Comparison of ENCODE assay signal across 8 cellular contexts in genomic region chr6:30060982-30061765, GRCh38. TPM values are rescaled to one million over a fixed set of nuclear protein-coding genes. Genes with fewer than 3 reads are reported as not detected.
DNase-seq lines count a peak whose midpoint lies in the region; ATAC-seq and TF ChIP-seq lines count a peak whose summit lies in the region.

POLR1H (plus strand) TSS chr6:30061265; CDS start chr6:30061525, 260 bp downstream.

- no peaks in the 10 kb centered on the region for H3K27me3 Mint-ChIP-seq in activated T-helper 17 cell treated with anti-CD3 and anti-CD28 coated beads, Interleukin-2, amount 50 U/mL, for 72 hours
- H3K27me3 Mint-ChIP-seq in naive thymus-derived CD4-positive, alpha-beta T cell, result no peaks in the 10 kb centered on the region
- H3K27me3 Mint-ChIP-seq in stimulated activated naive B cell treated with anti-CD40 and anti-IgM and Interleukin-4, amounts not matched to agents 10 μg/mL and 1 μg/mL and 100 μg/mL, for 72 hours, result no peaks in the 10 kb centered on the region

- peak; percentile 91 for ATAC-seq in activated T-helper 17 cell treated with anti-CD3 and anti-CD28 coated beads, Interleukin-2, amount 50 U/mL, for 72 hours (replicated peaks)
- peak; percentile 93 for ATAC-seq in naive thymus-derived CD4-positive, alpha-beta T cell
- peak; percentile 95 to 97 for ATAC-seq in stimulated activated naive B cell treated with anti-CD40 and anti-IgM and Interleukin-4, amounts not matched to agents 10 μg/mL and 1 μg/mL and 100 μg/mL, for 72 hours (replicated peaks)

- WGBS in GM23248 (ENCODE audit: low coverage in 1 of 2, low lambda C conversion rate in 2 of 2, missing lambda C conversion rate in 2 of 2), 2 experiments, result 1% methylated on average over 49 to 50 of the region's 50 CpGs

- H4K20me1 ChIP-seq in GM23248 (ENCODE audit: insufficient read depth), result no peaks in the 10 kb centered on the region

- peaks cover 10% of the 10 kb centered on the region for H3K36me3 ChIP-seq in GM23248 (ENCODE audit: low read depth)
- peaks cover 5 to 17% (median 16%) of the 10 kb centered on the region in 3 experiments for H3K36me3 ChIP-seq in naive thymus-derived CD4-positive, alpha-beta T cell (ENCODE audit: control insufficient read depth in 2 of 3, insufficient read depth in 3 of 3, low read length in 3 of 3)

- peak within 1 kb of the TSS; percentile 97 for H3K9ac ChIP-seq in GM23248

- H3K4me3 ChIP-seq in GM23248 (peak within 1 kb of the TSS; percentile 98), LNCaP clone FGC (ENCODE audit: low read depth, low read length) (peak within 1 kb of the TSS; percentile 99)
- peak within 1 kb of the TSS; percentile 95 for H3K4me3 ChIP-seq in naive thymus-derived CD4-positive, alpha-beta T cell (ENCODE audit: low read length)

- peak within 1 kb of the TSS; percentile 96 for H3K4me3 Mint-ChIP-seq in activated T-helper 17 cell treated with anti-CD3 and anti-CD28 coated beads, Interleukin-2, amount 50 U/mL, for 72 hours
- H3K4me3 Mint-ChIP-seq in naive thymus-derived CD4-positive, alpha-beta T cell, result peak within 1 kb of the TSS; percentile 93 to 99 (median 98)
- H3K4me3 Mint-ChIP-seq in stimulated activated naive B cell treated with anti-CD40 and anti-IgM and Interleukin-4, amounts not matched to agents 10 μg/mL and 1 μg/mL and 100 μg/mL, for 72 hours, result peak within 1 kb of the TSS; percentile 98 to 100

- peak within 1 kb of the TSS; percentile 94 for H3K27ac ChIP-seq in GM23248
- peak within 1 kb of the TSS; percentile 92 for H3K27ac ChIP-seq in RWPE1
- H3K27ac ChIP-seq in naive thymus-derived CD4-positive, alpha-beta T cell (ENCODE audit: low read depth, low read length), result peak within 1 kb of the TSS; percentile 92

- peaks cover 17% of the 10 kb centered on the region for H3F3A ChIP-seq in GM23248 (ENCODE audit: insufficient read depth)

- POLR2A ChIA-PET in RWPE1 (lab: Yijun Ruan, JAX; ENCODE audit: low non-redundant PET), result interaction anchor here (2.7 kb wide), 1 partner anchor 41 kb away, joined by 9 read pairs; no protein-coding TSS in a partner anchor
- POLR2A ChIA-PET in naive thymus-derived CD4-positive, alpha-beta T cell (lab: Charles Lee), result interaction anchor here (0.6 to 2.9 kb wide), 25 partner anchors 8 to 451 kb away, joined by 3 to 15 read pairs (median 4); partner anchors contain the start of genes HLA-A and TRIM26

- no peak for TF ChIP-seq CTCF in LNCaP clone FGC (IDR thresholded peaks at IDR 0.05; ENCODE audit: control insufficient read depth, extremely low read depth, insufficient read depth)
- no peak for TF ChIP-seq CTCF in RWPE1 (conservative IDR thresholded peaks at IDR 0.05; ENCODE audit: low read depth)

- H3K9me3 Mint-ChIP-seq in activated T-helper 17 cell treated with anti-CD3 and anti-CD28 coated beads, Interleukin-2, amount 50 U/mL, for 72 hours, result no peaks in the 10 kb centered on the region
- no peaks in the 10 kb centered on the region for H3K9me3 Mint-ChIP-seq in naive thymus-derived CD4-positive, alpha-beta T cell
- H3K9me3 Mint-ChIP-seq in stimulated activated naive B cell treated with anti-CD40 and anti-IgM and Interleukin-4, amounts not matched to agents 10 μg/mL and 1 μg/mL and 100 μg/mL, for 72 hours, result no peaks in the 10 kb centered on the region

- peaks cover 14% of the 10 kb centered on the region for H3K4me1 ChIP-seq in GM23248 (ENCODE audit: insufficient read depth)
- H3K4me1 ChIP-seq in naive thymus-derived CD4-positive, alpha-beta T cell (ENCODE audit: control insufficient read depth in 2 of 2, insufficient read depth in 2 of 2, low read length in 2 of 2), result peaks cover 24 to 26% of the 10 kb centered on the region in 2 donors

- no peaks in the 10 kb centered on the region for H3K27me3 ChIP-seq in GM23248 (replicated peaks; ENCODE audit: insufficient read depth)
- H3K27me3 ChIP-seq in naive thymus-derived CD4-positive, alpha-beta T cell (ENCODE audit: control insufficient read depth in 2 of 2, insufficient read depth in 2 of 2, low read length in 2 of 2), result no peaks in the 10 kb centered on the region

- in situ Hi-C loops in GM23248 (cut with MboI), result no loop called here

- H3K4me1 Mint-ChIP-seq in activated T-helper 17 cell treated with anti-CD3 and anti-CD28 coated beads, Interleukin-2, amount 50 U/mL, for 72 hours, result peaks cover 10% of the 10 kb centered on the region
- H3K4me1 Mint-ChIP-seq in naive thymus-derived CD4-positive, alpha-beta T cell, result peaks cover 16 to 62% (median 54%) of the 10 kb centered on the region in 7 donors
- H3K4me1 Mint-ChIP-seq in stimulated activated naive B cell treated with anti-CD40 and anti-IgM and Interleukin-4, amounts not matched to agents 10 μg/mL and 1 μg/mL and 100 μg/mL, for 72 hours, result peaks cover 15 to 29% of the 10 kb centered on the region in 2 donors

- peaks cover 63% of the 10 kb centered on the region for H3K36me3 Mint-ChIP-seq in activated T-helper 17 cell treated with anti-CD3 and anti-CD28 coated beads, Interleukin-2, amount 50 U/mL, for 72 hours (ENCODE audit: low read depth)
- peaks cover 5 to 33% (median 23%) of the 10 kb centered on the region in 5 donors for H3K36me3 Mint-ChIP-seq in naive thymus-derived CD4-positive, alpha-beta T cell
- H3K36me3 Mint-ChIP-seq in stimulated activated naive B cell treated with anti-CD40 and anti-IgM and Interleukin-4, amounts not matched to agents 10 μg/mL and 1 μg/mL and 100 μg/mL, for 72 hours, result peaks cover 23 to 34% of the 10 kb centered on the region in 2 donors

- H3K9me3 ChIP-seq in GM23248 (ENCODE audit: low read depth), result no peaks in the 10 kb centered on the region
- H3K9me3 ChIP-seq in naive thymus-derived CD4-positive, alpha-beta T cell (ENCODE audit: control insufficient read depth in 2 of 3, low read length in 3 of 3), result no peaks in the 10 kb centered on the region

- H3K9me2 ChIP-seq in GM23248 (ENCODE audit: insufficient read depth), result no peaks in the 10 kb centered on the region

- H3K79me2 ChIP-seq in GM23248 (ENCODE audit: insufficient read depth), result peaks cover 55% of the 10 kb centered on the region

- CTCF ChIA-PET in RWPE1 (lab: Yijun Ruan, JAX), result interaction anchor here (0.6 to 1.6 kb wide), 2 partner anchors 8 to 42 kb away, joined by 4 to 5 read pairs; no protein-coding TSS in a partner anchor
- CTCF ChIA-PET in naive thymus-derived CD4-positive, alpha-beta T cell (lab: Charles Lee), result interaction anchor here (3.5 kb wide), 1 partner anchor 42 kb away, joined by 14 read pairs; no protein-coding TSS in a partner anchor

- DNase-seq in DMS79 treated with DMSO at 0.1 percent for 48 hours (lab: John Stamatoyannopoulos, UW) (peak; percentile 96), GM23248 (peak; percentile 99), LNCaP clone FGC (ENCODE audit: low read depth) (peak; percentile 90), RWPE1 (ENCODE audit: low spot score) (peak; percentile 95), fibroblast of gingiva (ENCODE audit: low read depth) (peak; percentile 95)
- DNase-seq in naive thymus-derived CD4-positive, alpha-beta T cell, result peak; percentile 69 to 93 (median 86)
- peak; percentile 87 for DNase-seq in stimulated activated naive B cell treated with anti-CD40 and anti-IgM and Interleukin-4, amounts not matched to agents 10 μg/mL and 1 μg/mL and 100 μg/mL, for 72 hours

- intact Hi-C loops in naive thymus-derived CD4-positive, alpha-beta T cell (cut with micrococcal nuclease), result loop anchor here (1.0 to 10.0 kb wide), 7 partner anchors 42 to 1898 kb away; partner anchors contain the start of genes HLA-A (in 1 of the 2), HLA-F (in 1 of the 2), SKIC2 (in 1 of the 2) and TUBB (in 1 of the 2)

- H3K27ac Mint-ChIP-seq in activated T-helper 17 cell treated with anti-CD3 and anti-CD28 coated beads, Interleukin-2, amount 50 U/mL, for 72 hours, result peak within 1 kb of the TSS; percentile 95
- peak within 1 kb of the TSS; percentile 95 to 99 (median 99) for H3K27ac Mint-ChIP-seq in naive thymus-derived CD4-positive, alpha-beta T cell
- H3K27ac Mint-ChIP-seq in stimulated activated naive B cell treated with anti-CD40 and anti-IgM and Interleukin-4, amounts not matched to agents 10 μg/mL and 1 μg/mL and 100 μg/mL, for 72 hours, result peak within 1 kb of the TSS; percentile 98

- H2AFZ ChIP-seq in GM23248, result peak within 1 kb of the TSS; percentile 100

- H3K4me2 ChIP-seq in GM23248 (ENCODE audit: unreplicated experiment), result peak within 1 kb of the TSS; percentile 99

RNA-seq across cellular contexts. Expression of gene POLR1H, which starts in this region (rescaled TPM):
- total RNA-seq in GM23248 (2014; rRNA removed; shearing (Covaris generic)), result 19.2 and 21.9 TPM in 2 replicates
- 31.7 and 32.1 TPM in 2 replicates for polyA plus RNA-seq in GM23248 (2016; fragmentation: Nextera tagmentation; extraction: Ambion mirVana)
- 10 to 100 TPM; 39.8 to 59.5 TPM for total RNA-seq in activated T-helper 17 cell treated with anti-CD3 and anti-CD28 coated beads, Interleukin-2, amount 50 U/mL, for 72 hours
- 10 to 100 TPM; 27.3 to 66.8 (median 45.0) TPM for total RNA-seq in naive thymus-derived CD4-positive, alpha-beta T cell
- 100 to 1,000 TPM in 1 of 2 donors, 10 to 100 TPM in 1; 89.2 to 128 TPM for polyA plus RNA-seq in naive thymus-derived CD4-positive, alpha-beta T cell

Comparison
In these comparisons a context has a peak if more than half of its experiments do, and no peak if none do; other contexts are left out.
1. Peak in every context shown above with its lines: DNase-seq, ATAC-seq, H3K4me3 ChIP-seq and H3K27ac ChIP-seq.